Comparison of ENCODE assay signal across 15 cellular contexts in genomic region chr2:207225773-207226172, GRCh38.
DNase-seq lines count a peak whose midpoint lies in the region; TF ChIP-seq lines count a peak whose summit lies in the region.
"Had no signal": no experiment of that assay in that cellular context is flagged by ENCODE, and none has a peak within 500 bp of the region (broad histone marks: within the 10 kb centered on the region; RNA-seq: fewer than 3 reads in every experiment).

No MANE protein-coding gene starts in this region.

- peaks cover 45 to 61% (median 49%) of the 10 kb centered on the region in 4 donors for H3K4me1 ChIP-seq in esophagus muscularis mucosa
- H3K4me1 ChIP-seq in thymus (ENCODE audit: control insufficient read depth, insufficient read depth, low read length): peaks cover 42% of the 10 kb centered on the region
- H3K4me1 ChIP-seq in spleen: peaks cover 0 to 48% (median 22%) of the 10 kb centered on the region in 6 donors

- 82% methylated on average over 6 of the region's 6 CpGs for WGBS in esophagus muscularis mucosa
- 7% methylated on average over 6 of the region's 6 CpGs for WGBS in thymus
- WGBS in spleen, 5 donors: 57 to 77% (median 73%) methylated on average over 6 of the region's 6 CpGs

- H3K27ac Mint-ChIP-seq in activated naive CD4-positive, alpha-beta T cell treated with anti-CD3 and anti-CD28 coated beads, Interleukin-2, amount 50 U/mL, for 24 hours: peak overlapping the region; percentile 55
- H3K27ac Mint-ChIP-seq in activated naive CD4-positive, alpha-beta T cell treated with anti-CD3 and anti-CD28 coated beads, Interleukin-2, amount 10 ng/mL, durations not matched to agents 7 days and 5 days: no peak overlapping the region
- H3K27ac Mint-ChIP-seq: dendritic cell treated with granulocyte-macrophage colony-stimulating factor and Interleukin-4, amounts not matched to agents 40 ng/mL and 50 ng/mL, for 4 days had no signal

- intact Hi-C loops in esophagus muscularis mucosa (cut with DNase I) (loop anchor here (5.0 kb wide), 2 partner anchors 58 to 107 kb away; partner anchors contain the start of gene KLF7), spleen (cut with DNase I; ENCODE audit: low total_unique reads) (no loop called here)

- peaks cover 2% of the 10 kb centered on the region for H3K36me3 Mint-ChIP-seq in activated naive CD4-positive, alpha-beta T cell treated with anti-CD3 and anti-CD28 coated beads, Interleukin-2, amount 50 U/mL, for 24 hours
- no peaks in the 10 kb centered on the region for H3K36me3 Mint-ChIP-seq in activated naive CD4-positive, alpha-beta T cell treated with anti-CD3 and anti-CD28 coated beads, Interleukin-2, amount 10 ng/mL, durations not matched to agents 7 days and 5 days

- CTCF ChIA-PET in activated naive CD4-positive, alpha-beta T cell treated with anti-CD3 and anti-CD28 coated beads, Interleukin-2, amount 10 ng/mL, durations not matched to agents 7 days and 5 days (lab: Charles Lee): interaction anchor here (1.4 kb wide), 1 partner anchor 11 kb away, joined by 4 read pairs; no protein-coding TSS in a partner anchor

- H3K9me3 ChIP-seq in esophagus muscularis mucosa (no peaks in the 10 kb centered on the region), thymus (ENCODE audit: control insufficient read depth) (no peaks in the 10 kb centered on the region), spleen (no peaks in the 10 kb centered on the region)

- no peaks in the 10 kb centered on the region for H3K9me3 Mint-ChIP-seq in activated naive CD4-positive, alpha-beta T cell treated with anti-CD3 and anti-CD28 coated beads, Interleukin-2, amount 50 U/mL, for 24 hours
- H3K9me3 Mint-ChIP-seq in activated naive CD4-positive, alpha-beta T cell treated with anti-CD3 and anti-CD28 coated beads, Interleukin-2, amount 10 ng/mL, durations not matched to agents 7 days and 5 days: no peaks in the 10 kb centered on the region
- H3K9me3 Mint-ChIP-seq: dendritic cell treated with granulocyte-macrophage colony-stimulating factor and Interleukin-4, amounts not matched to agents 40 ng/mL and 50 ng/mL, for 4 days; HFFc6 had no signal

- peaks cover 53% of the 10 kb centered on the region for H3K4me1 Mint-ChIP-seq in activated naive CD4-positive, alpha-beta T cell treated with anti-CD3 and anti-CD28 coated beads, Interleukin-2, amount 50 U/mL, for 24 hours
- H3K4me1 Mint-ChIP-seq in activated naive CD4-positive, alpha-beta T cell treated with anti-CD3 and anti-CD28 coated beads, Interleukin-2, amount 10 ng/mL, durations not matched to agents 7 days and 5 days: peaks cover 40% of the 10 kb centered on the region

- no peak overlapping the region for H3K4me3 ChIP-seq in Jurkat, Clone E6-1 (ENCODE audit: low read length)
- H3K4me3 ChIP-seq in esophagus muscularis mucosa: no peak overlapping the region
- H3K4me3 ChIP-seq in thymus (ENCODE audit: low read length): no peak overlapping the region
- H3K4me3 ChIP-seq in spleen: no peak overlapping the region

- H3K4me3 Mint-ChIP-seq in activated naive CD4-positive, alpha-beta T cell treated with anti-CD3 and anti-CD28 coated beads, Interleukin-2, amount 50 U/mL, for 24 hours: peak overlapping the region; percentile 59
- no peak overlapping the region for H3K4me3 Mint-ChIP-seq in activated naive CD4-positive, alpha-beta T cell treated with anti-CD3 and anti-CD28 coated beads, Interleukin-2, amount 10 ng/mL, durations not matched to agents 7 days and 5 days
- H3K4me3 Mint-ChIP-seq: dendritic cell treated with granulocyte-macrophage colony-stimulating factor and Interleukin-4, amounts not matched to agents 40 ng/mL and 50 ng/mL, for 4 days; HFFc6 had no signal

- TF ChIP-seq CTCF in esophagus muscularis mucosa (IDR thresholded peaks at IDR 0.05): no peak
- TF ChIP-seq CTCF in spleen (IDR thresholded peaks at IDR 0.05 in 8 of 11, conservative IDR thresholded peaks at IDR 0.05 in 3 of 11): no peak

- H3K27ac ChIP-seq in esophagus muscularis mucosa (replicated peaks in 1 of 4): no peak overlapping the region
- peak overlapping the region; percentile 71 for H3K27ac ChIP-seq in thymus (ENCODE audit: low read depth)
- no peak overlapping the region for H3K27ac ChIP-seq in spleen

- H3K36me3 ChIP-seq in esophagus muscularis mucosa (no peaks in the 10 kb centered on the region), thymus (ENCODE audit: control insufficient read depth, insufficient read depth) (no peaks in the 10 kb centered on the region), spleen (no peaks in the 10 kb centered on the region)

- no peak for TF ChIP-seq EP300 in esophagus muscularis mucosa (IDR thresholded peaks at IDR 0.05)

- H3K27me3 Mint-ChIP-seq in activated naive CD4-positive, alpha-beta T cell treated with anti-CD3 and anti-CD28 coated beads, Interleukin-2, amount 50 U/mL, for 24 hours: no peaks in the 10 kb centered on the region
- no peaks in the 10 kb centered on the region for H3K27me3 Mint-ChIP-seq in activated naive CD4-positive, alpha-beta T cell treated with anti-CD3 and anti-CD28 coated beads, Interleukin-2, amount 10 ng/mL, durations not matched to agents 7 days and 5 days

- no peak for DNase-seq in activated naive CD4-positive, alpha-beta T cell treated with anti-CD3 and anti-CD28 coated beads, Interleukin-2, amount 10 ng/mL, durations not matched to agents 7 days and 5 days
- peak; percentile 56 for DNase-seq in Jurkat, Clone E6-1 (ENCODE audit: low read depth, low spot score)
- peak; percentile 19 for DNase-seq in esophagus muscularis mucosa (ENCODE audit: extremely low spot score)
- DNase-seq in stimulated activated CD4-positive, alpha-beta T cell treated with anti-CD3 and anti-CD28 coated beads, Interleukin-4, amount 100 ng/mL, for 4 hours: no peak
- DNase-seq in NCI-H2227 treated with DMSO at 0.1 percent for 48 hours (lab: John Stamatoyannopoulos, UW): no peak
- no peak for DNase-seq in spleen
- DNase-seq: head of caudate nucleus, HFFc6, Karpas-422, NCI-H1417, SIG-M5, T-helper 9 cell had no signal

- no peak for TF ChIP-seq POLR2A in esophagus muscularis mucosa (IDR thresholded peaks at IDR 0.05; ENCODE audit: low read depth)
- no peak for TF ChIP-seq POLR2A in spleen (IDR thresholded peaks at IDR 0.05)

- no peaks in the 10 kb centered on the region for H3K27me3 ChIP-seq in esophagus muscularis mucosa
- no peaks in the 10 kb centered on the region for H3K27me3 ChIP-seq in thymus (ENCODE audit: control insufficient read depth, insufficient read depth)
- H3K27me3 ChIP-seq in spleen (replicated peaks in 1 of 7): no peaks in the 10 kb centered on the region

Comparison
In these comparisons a context has a peak if more than half of its experiments do, and no peak if none do; other contexts are left out.
1. DNase-seq: peak in Jurkat, Clone E6-1 (single experiment) and esophagus muscularis mucosa (single experiment); none in activated naive CD4-positive, alpha-beta T cell treated with anti-CD3 and anti-CD28 coated beads, Interleukin-2, amount 10 ng/mL, durations not matched to agents 7 days and 5 days (single experiment), stimulated activated CD4-positive, alpha-beta T cell treated with anti-CD3 and anti-CD28 coated beads, Interleukin-4, amount 100 ng/mL, for 4 hours (0 of 2), NCI-H2227 treated with DMSO at 0.1 percent for 48 hours (single experiment) and spleen (single experiment).